ENCODE assay signal across 9 cellular contexts in the genomic region with DNA sequence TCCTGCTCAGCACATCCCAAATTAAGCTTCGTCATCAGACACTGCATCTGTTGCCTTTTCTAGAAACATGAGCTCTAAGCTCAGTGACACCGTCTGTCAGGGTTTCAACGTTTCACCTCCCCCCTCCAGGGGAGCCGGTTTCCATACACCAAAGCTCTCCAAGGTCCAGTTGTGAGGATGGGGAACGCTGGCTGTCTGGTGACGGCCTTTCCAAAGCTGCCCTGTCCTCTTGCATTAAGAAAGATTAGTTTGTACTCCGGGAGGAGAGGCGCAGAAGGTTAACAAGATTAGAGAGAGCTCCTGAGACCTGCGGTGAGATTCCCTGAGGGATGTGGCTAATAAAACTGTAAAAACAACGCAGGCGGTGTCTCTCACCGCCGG. TPM values are rescaled to one million over a fixed set of nuclear protein-coding genes. Genes with fewer than 3 reads are reported as not detected.
DNase-seq lines count a peak whose midpoint lies in the region; ATAC-seq and TF ChIP-seq lines count a peak whose summit lies in the region.
"Had no signal": no experiment of that assay in that cellular context is flagged by ENCODE, and none has a peak within 500 bp of the region (broad histone marks: within the 10 kb centered on the region; RNA-seq: fewer than 3 reads in every experiment).

No MANE protein-coding gene starts in this region.

- intact Hi-C loops in lower lobe of right lung (cut with DNase I) = no loop called here

- peaks cover 21% of the 10 kb centered on the region for H3K4me1 ChIP-seq in DND-41 (ENCODE audit: insufficient read depth, low read length)
- 0 out of 2 replicates have a peak, but pooled peaks cover 9% of the 10 kb centered on the region for H3K4me1 ChIP-seq in GM23248 (ENCODE audit: insufficient read depth)
- H3K4me1 ChIP-seq in lower lobe of right lung = no peaks in the 10 kb centered on the region
- H3K4me1 ChIP-seq: SJSA1 had no signal

- POLR2A ChIA-PET in T-cell (lab: Charles Lee) = no interaction called here

- H3K4me1 Mint-ChIP-seq in T-cell = peaks cover 33 to 39% (median 35%) of the 10 kb centered on the region in 3 donors

- H3K9me2 ChIP-seq in GM23248 (ENCODE audit: insufficient read depth) = no peaks in the 10 kb centered on the region

- no peaks in the 10 kb centered on the region for H4K20me1 ChIP-seq in DND-41 (ENCODE audit: insufficient read depth, low read length)
- no peaks in the 10 kb centered on the region for H4K20me1 ChIP-seq in GM23248 (ENCODE audit: insufficient read depth)

- H3K4me2 ChIP-seq in DND-41 (ENCODE audit: insufficient read depth, low read length) (no peak overlapping the region), GM23248 (ENCODE audit: unreplicated experiment) (no peak overlapping the region)

- no peaks in the 10 kb centered on the region for H3K27me3 Mint-ChIP-seq in T-cell

- H3K27ac Mint-ChIP-seq in T-cell = peak overlapping the region; percentile 94 to 95

- TF ChIP-seq CTCF in DND-41 (IDR thresholded peaks at IDR 0.05; ENCODE audit: borderline replicate concordance, extremely low read depth, low read length, poor library complexity, severe bottlenecking) = no peak
- no peak for TF ChIP-seq CTCF in lower lobe of right lung (IDR thresholded peaks at IDR 0.05)

- H3K9ac ChIP-seq in DND-41 (ENCODE audit: low read depth, low read length) = no peak overlapping the region
- no peak overlapping the region for H3K9ac ChIP-seq in GM23248

- H3K27ac ChIP-seq in DND-41 (ENCODE audit: low read length) = no peak overlapping the region
- H3K27ac ChIP-seq in GM23248 = no peak overlapping the region
- H3K27ac ChIP-seq in lower lobe of right lung = no peak overlapping the region
- H3K27ac ChIP-seq: SJSA1 had no signal

- H3K27me3 ChIP-seq in DND-41 (ENCODE audit: insufficient read depth, low read length, poor library complexity) = no peaks in the 10 kb centered on the region
- H3K27me3 ChIP-seq in GM23248 (replicated peaks; ENCODE audit: insufficient read depth) = no peaks in the 10 kb centered on the region
- H3K27me3 ChIP-seq in lower lobe of right lung (ENCODE audit: low read depth) = no peaks in the 10 kb centered on the region
- H3K27me3 ChIP-seq: SJSA1 had no signal

- peaks cover 2% of the 10 kb centered on the region for H3K36me3 Mint-ChIP-seq in T-cell

- peak overlapping the region; percentile 84 to 91 (median 86) for H3K4me3 Mint-ChIP-seq in T-cell

- no peaks in the 10 kb centered on the region for H3F3A ChIP-seq in GM23248 (ENCODE audit: insufficient read depth)

- ATAC-seq in DND-41 (ENCODE audit: insufficient read depth, low read depth) = no peak
- ATAC-seq in T-cell (replicated peaks in 1 of 4) = peak in 1 of 4 experiments; percentile 26
- ATAC-seq in lower lobe of right lung = no peak
- no peak for ATAC-seq in HG02938 (IDR thresholded peaks at IDR 0.05; ENCODE audit: unreplicated experiment)
- no peak for ATAC-seq in HG02973 (IDR thresholded peaks at IDR 0.05; ENCODE audit: unreplicated experiment)

- no peaks in the 10 kb centered on the region for H3K9me3 ChIP-seq in DND-41 (ENCODE audit: insufficient read depth, low read length, severe bottlenecking)
- H3K9me3 ChIP-seq in GM23248 (ENCODE audit: low read depth) = no peaks in the 10 kb centered on the region
- no peaks in the 10 kb centered on the region for H3K9me3 ChIP-seq in lower lobe of right lung
- H3K9me3 ChIP-seq: SJSA1 had no signal

- no peak for DNase-seq in DND-41
- DNase-seq in GM23248 = no peak
- DNase-seq in T-cell = peak in 2 of 34 experiments; percentile 11 to 19
- no peak for DNase-seq in lower lobe of right lung
- DNase-seq in NCI-H2029 treated with DMSO at 0.1 percent for 48 hours (lab: John Stamatoyannopoulos, UW) = no peak
- DNase-seq in H4 (ENCODE audit: low spot score) = no peak

- H3K4me3 ChIP-seq in DND-41 (ENCODE audit: low read depth in 1 of 2, low read length in 2 of 2) (no peak overlapping the region), GM23248 (no peak overlapping the region), lower lobe of right lung (peak overlapping the region; percentile 37)
- H3K4me3 ChIP-seq: SJSA1 had no signal

- H3K79me2 ChIP-seq in DND-41 (ENCODE audit: insufficient read depth, low read length) (peaks cover 8% of the 10 kb centered on the region; the same call in 1 of the 2 replicates), GM23248 (ENCODE audit: insufficient read depth) (no peaks in the 10 kb centered on the region)

- CTCF ChIA-PET in T-cell (lab: Charles Lee) = no interaction called here

- in situ Hi-C loops in GM23248 (cut with MboI) = no loop called here

- no peaks in the 10 kb centered on the region for H3K36me3 ChIP-seq in DND-41 (ENCODE audit: insufficient read depth, low read length)
- no peaks in the 10 kb centered on the region for H3K36me3 ChIP-seq in GM23248 (ENCODE audit: low read depth)
- no peaks in the 10 kb centered on the region for H3K36me3 ChIP-seq in lower lobe of right lung
- H3K36me3 ChIP-seq: SJSA1 had no signal

- H3K9me3 Mint-ChIP-seq in T-cell = no peaks in the 10 kb centered on the region

- WGBS in GM23248 (ENCODE audit: low coverage in 1 of 2, low lambda C conversion rate in 2 of 2, missing lambda C conversion rate in 2 of 2), 2 experiments = 9 to 13% methylated on average over 13 of the region's 13 CpGs

- peak overlapping the region; percentile 49 for H2AFZ ChIP-seq in DND-41 (ENCODE audit: low read depth, low read length)
- H2AFZ ChIP-seq in GM23248 = 0 out of 2 replicates have a peak overlapping the region, but pooled peaks have one; percentile 25

RNA-seq across cellular contexts. Expression of a gene that starts 43.2 kb away (rescaled TPM):
- not detected in 2 replicates for total RNA-seq in GM23248 (2014; rRNA removed; shearing (Covaris generic))
- not detected in 2 replicates for polyA plus RNA-seq in GM23248 (2016; fragmentation: Nextera tagmentation; extraction: Ambion mirVana)
- total RNA-seq in T-cell (under 1 TPM in 1 of 5 donors, not detected in 4; 0.98 TPM), lower lobe of right lung (not detected)
- not detected in 2 replicates for total RNA-seq in H4 (2014; rRNA removed; shearing (Covaris generic))
- total RNA-seq: SJSA1 had no signal
